9 cellular contexts compared by ENCODE assay signal in the genomic region with DNA sequence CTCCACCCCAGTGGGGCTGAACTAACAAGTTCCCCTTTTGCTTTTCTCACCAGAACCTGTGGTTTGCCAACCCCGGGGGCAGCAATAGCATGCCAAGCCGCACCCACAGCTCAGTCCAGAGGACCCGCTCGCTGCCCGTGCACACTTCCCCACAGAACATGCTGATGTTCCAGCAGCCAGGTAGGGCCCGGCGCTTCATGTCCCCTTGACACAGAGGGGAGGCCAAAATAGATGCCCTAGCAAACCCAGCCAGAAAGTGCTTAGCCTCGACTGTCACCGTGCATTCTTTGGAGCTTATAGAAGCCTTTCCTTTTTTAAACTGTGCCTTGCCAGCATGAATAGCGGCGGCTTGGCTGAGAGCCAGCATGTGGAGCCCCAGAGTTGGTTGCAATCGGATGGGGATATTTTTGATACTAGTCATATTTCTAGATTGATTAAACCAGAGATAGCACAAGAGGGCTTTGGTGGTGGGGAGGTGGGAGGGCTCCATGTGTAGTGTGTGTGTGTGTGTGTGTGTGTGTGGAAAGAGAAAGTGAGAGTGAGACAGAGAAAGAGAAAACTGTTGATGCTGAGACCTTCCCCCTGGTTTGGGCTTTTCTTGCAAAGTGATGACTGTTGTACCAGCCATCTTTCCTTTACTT.
DNase-seq lines count a peak whose midpoint lies in the region; ATAC-seq and TF ChIP-seq lines count a peak whose summit lies in the region.
"Had no signal": no experiment of that assay in that cellular context is flagged by ENCODE, and none has a peak within 500 bp of the region (broad histone marks: within the 10 kb centered on the region; RNA-seq: fewer than 3 reads in every experiment).

No MANE protein-coding gene starts in this region.

- TF ChIP-seq CTCF in epithelial cell of esophagus (IDR thresholded peaks at IDR 0.05; ENCODE audit: insufficient read depth, low read depth, low read length, missing control alignments) = no peak

- ATAC-seq in HG03095 (IDR thresholded peaks at IDR 0.05; ENCODE audit: unreplicated experiment) (no peak), HG03457 (IDR thresholded peaks at IDR 0.05; ENCODE audit: unreplicated experiment) (no peak), HG03045 (IDR thresholded peaks at IDR 0.05; ENCODE audit: unreplicated experiment) (no peak)
- ATAC-seq: HCT116 had no signal

- DNase-seq in EH (ENCODE audit: low read depth) = peak; percentile 87
- peak; percentile 75 for DNase-seq in KG1 (lab: John Stamatoyannopoulos, UW)
- DNase-seq in activated CD4-positive, alpha-beta T cell treated with anti-CD3 and anti-CD28 coated beads, Interleukin-2, amount 50 U/mL, for 1 hour = peak; percentile 26
- DNase-seq in epithelial cell of esophagus (ENCODE audit: low read depth) = peak; percentile 30
- DNase-seq in skeletal muscle cell (ENCODE audit: low read depth) = peak; percentile 10

- H3K4me3 ChIP-seq in epithelial cell of esophagus (ENCODE audit: low read length) (no peak overlapping the region), skeletal muscle cell (ENCODE audit: low read depth, low read length) (no peak overlapping the region)

Comparison
In these comparisons a context has a peak if more than half of its experiments do, and no peak if none do; other contexts are left out.
1. DNase-seq: peak in every context shown above with its lines; median percentile 87 in EH; 75 in KG1; 30 in epithelial cell of esophagus; 26 in activated CD4-positive, alpha-beta T cell treated with anti-CD3 and anti-CD28 coated beads, Interleukin-2, amount 50 U/mL, for 1 hour; 10 in skeletal muscle cell.